Comparison of ENCODE assay signal across 1 cellular context in the genomic region with DNA sequence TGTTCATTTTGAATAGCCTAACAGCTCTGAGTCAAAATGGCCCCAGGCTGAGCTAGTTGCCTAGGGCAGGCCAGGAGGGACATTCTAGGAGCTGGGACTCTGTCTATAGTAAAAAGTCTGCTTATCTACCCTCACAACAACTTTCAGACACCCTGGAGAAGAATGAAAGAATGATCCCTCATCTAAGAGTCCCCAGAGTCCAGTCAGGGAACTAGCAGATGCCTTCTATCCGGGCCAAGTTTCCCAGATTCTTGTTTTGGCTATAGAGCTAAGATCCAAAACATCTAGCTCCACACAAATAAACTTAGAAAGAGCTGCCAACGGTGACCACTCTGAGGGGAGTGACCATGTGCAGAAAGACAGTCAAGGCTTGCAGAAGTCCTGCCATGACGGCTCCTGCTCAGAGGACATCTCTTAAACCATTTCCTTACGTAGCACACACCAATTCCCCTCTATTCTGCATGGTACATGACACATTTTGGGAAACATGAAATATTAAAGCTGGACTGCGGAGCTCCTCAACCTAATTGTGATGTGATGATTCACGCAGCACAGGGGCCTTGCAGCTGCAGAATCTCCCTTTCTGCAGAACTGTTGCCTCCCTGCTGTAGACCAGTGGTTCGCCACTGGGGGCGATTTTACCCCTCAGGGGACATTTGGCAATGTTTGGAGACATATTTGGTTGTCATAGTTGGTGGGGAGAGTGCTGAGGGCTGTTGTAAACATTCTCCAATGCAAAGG.
TF ChIP-seq lines count a peak whose summit lies in the region.

No MANE protein-coding gene starts in this region.

TF ChIP-seq in A549, 52 proteins besides CTCF, POLR2A, EP300 and RAD21:
- no peak for TF ChIP-seq EHMT2 (IDR thresholded peaks at IDR 0.05; ENCODE audit: low read depth)
- no peak for TF ChIP-seq GATA3 (IDR thresholded peaks at IDR 0.05; ENCODE audit: borderline replicate concordance)
- TF ChIP-seq JUNB (IDR thresholded peaks at IDR 0.05): no peak
- TF ChIP-seq ESRRA (IDR thresholded peaks at IDR 0.05; ENCODE audit: borderline replicate concordance, low read length): no peak
- no peak for TF ChIP-seq NR3C1 (IDR thresholded peaks at IDR 0.05)
- no peak for TF ChIP-seq NPAS2 (CRISPR knock-in tag; IDR thresholded peaks at IDR 0.05; ENCODE audit: borderline replicate concordance)
- no peak for TF ChIP-seq BHLHE40 (IDR thresholded peaks at IDR 0.05; ENCODE audit: low read depth, low read length)
TF ChIP-seq in A549: peak in this region for 0.
